Comparison of ENCODE assay signal across 9 cellular contexts in the genomic region with DNA sequence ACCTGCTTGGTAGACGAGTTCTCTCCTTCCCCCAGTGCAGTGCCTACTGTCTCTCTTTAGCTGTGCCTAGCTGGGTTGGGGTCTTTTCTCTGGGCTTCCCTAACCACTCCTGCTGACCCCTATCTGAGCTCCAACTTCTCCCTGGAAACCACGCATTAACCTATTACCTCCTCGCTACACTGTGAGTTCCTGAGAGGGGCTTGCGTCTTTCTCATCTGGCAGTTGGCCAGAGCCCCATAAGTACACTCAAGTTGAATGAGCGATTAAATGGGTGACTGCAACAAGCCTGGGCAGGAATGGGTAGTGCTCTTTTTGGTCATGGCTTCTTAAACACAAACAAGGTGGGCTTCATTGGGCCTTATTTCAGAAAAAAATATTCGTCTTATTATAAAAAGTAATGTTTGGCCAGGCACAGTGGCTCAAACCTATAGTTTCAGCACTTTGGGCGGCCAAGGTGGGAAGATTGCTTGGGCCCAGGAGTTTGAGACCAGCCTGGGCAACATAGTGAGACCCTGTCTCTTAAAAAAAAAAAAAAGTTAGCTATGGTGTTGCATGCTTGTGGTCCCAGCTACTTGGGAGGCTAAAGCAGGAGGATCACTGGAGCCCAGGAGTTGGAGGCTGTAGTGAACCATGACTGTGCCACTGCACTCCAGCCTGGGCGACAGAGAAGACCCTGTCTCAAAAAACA. TPM values are rescaled to one million over a fixed set of nuclear protein-coding genes. Genes with fewer than 3 reads are reported as not detected.
A peak's percentile ranks its signal among the peaks of the same experiment; 100 is the strongest.
DNase-seq lines count a peak whose midpoint lies in the region; ATAC-seq and TF ChIP-seq lines count a peak whose summit lies in the region.
"Had no signal": no experiment of that assay in that cellular context is flagged by ENCODE, and none has a peak within 500 bp of the region (broad histone marks: within the 10 kb centered on the region; RNA-seq: fewer than 3 reads in every experiment).

No MANE protein-coding gene starts in this region.

- ATAC-seq in CD4-positive, alpha-beta T cell (ENCODE audit: poor library complexity) = no peak
- no peak for ATAC-seq in T-helper 17 cell
- peak in 1 of 2 donors; percentile 3 for ATAC-seq in lower lobe of right lung
- ATAC-seq in HG03432 (IDR thresholded peaks at IDR 0.05; ENCODE audit: unreplicated experiment) = no peak

- no peak for TF ChIP-seq EP300 in ovary (IDR thresholded peaks at IDR 0.05)

- WGBS in ovary, 3 donors = 92 to 97% (median 93%) methylated on average over 8 of the region's 8 CpGs

- no peak for DNase-seq in CD4-positive, alpha-beta T cell
- DNase-seq in NAMALWA (ENCODE audit: low spot score) (peak; percentile 59), T-helper 17 cell (no peak), lower lobe of right lung (no peak), KBM-7 (no peak), ovary (no peak), ureter (ENCODE audit: low spot score) (no peak)
- DNase-seq: MG63 had no signal

- intact Hi-C loops in CD4-positive, alpha-beta T cell (cut with DNase I, micrococcal nuclease) = loop anchor here (2.0 kb wide), 2 partner anchors 40 to 46 kb away; no protein-coding TSS in a partner anchor
- intact Hi-C loops in lower lobe of right lung (cut with DNase I) = no loop called here
- intact Hi-C loops in ovary (cut with DNase I) = no loop called here

- H3K4me1 ChIP-seq in lower lobe of right lung = peaks cover 40% of the 10 kb centered on the region
- peaks cover 3% of the 10 kb centered on the region for H3K4me1 ChIP-seq in ovary (ENCODE audit: insufficient read depth)

- in situ Hi-C loops in KBM-7 (cut with MboI; ENCODE audit: low pct_unique_long_range_greater_than_20kb, low sequenced_read_pairs) = no loop called here

- no peak for TF ChIP-seq CTCF in CD4-positive, alpha-beta T cell (IDR thresholded peaks at IDR 0.05)
- TF ChIP-seq CTCF in lower lobe of right lung (IDR thresholded peaks at IDR 0.05) (no peak), ovary (IDR thresholded peaks at IDR 0.05) (no peak)

- H3K36me3 ChIP-seq in lower lobe of right lung = no peaks in the 10 kb centered on the region
- H3K36me3 ChIP-seq in ovary = no peaks in the 10 kb centered on the region
- H3K36me3 ChIP-seq: MG63 had no signal

- no peaks in the 10 kb centered on the region for H3K36me3 Mint-ChIP-seq in CD4-positive, alpha-beta T cell (ENCODE audit: low read depth)
- H3K36me3 Mint-ChIP-seq in T-helper 17 cell (ENCODE audit: low read depth) = no peaks in the 10 kb centered on the region

- TF ChIP-seq POLR2A in ovary (IDR thresholded peaks at IDR 0.05) = no peak

- CTCF ChIA-PET in CD4-positive, alpha-beta T cell (lab: Charles Lee) = interaction anchor here (0.7 to 1.6 kb wide), 6 partner anchors 12 to 194 kb away, joined by 3 to 4 read pairs (median 4); partner anchors contain the start of gene SYPL1

- H3K4me3 Mint-ChIP-seq in CD4-positive, alpha-beta T cell = no peak overlapping the region
- peak overlapping the region; percentile 12 for H3K4me3 Mint-ChIP-seq in T-helper 17 cell

- no peak overlapping the region for H3K4me3 ChIP-seq in lower lobe of right lung
- no peak overlapping the region for H3K4me3 ChIP-seq in ovary
- H3K4me3 ChIP-seq: MG63 had no signal

- no peaks in the 10 kb centered on the region for H3K27me3 ChIP-seq in CD4-positive, alpha-beta T cell (ENCODE audit: control insufficient read depth, insufficient read depth, low read length)
- H3K27me3 ChIP-seq in lower lobe of right lung (ENCODE audit: low read depth) (no peaks in the 10 kb centered on the region), ovary (no peaks in the 10 kb centered on the region)
- H3K27me3 ChIP-seq: MG63 had no signal

- no peaks in the 10 kb centered on the region for H3K9me3 ChIP-seq in CD4-positive, alpha-beta T cell (ENCODE audit: control insufficient read depth, low read length)
- no peaks in the 10 kb centered on the region for H3K9me3 ChIP-seq in T-helper 17 cell (ENCODE audit: control insufficient read depth, low read length, poor library complexity, severe bottlenecking)
- no peaks in the 10 kb centered on the region for H3K9me3 ChIP-seq in lower lobe of right lung
- no peaks in the 10 kb centered on the region for H3K9me3 ChIP-seq in ovary
- H3K9me3 ChIP-seq: MG63 had no signal

- POLR2A ChIA-PET in CD4-positive, alpha-beta T cell (lab: Charles Lee) = interaction anchor here (1.1 to 4.3 kb wide), 13 partner anchors 13 to 1098 kb away, joined by 3 to 149 read pairs (median 9); partner anchors contain the start of genes HBP1, NAMPT and SYPL1

- H3K27ac Mint-ChIP-seq in CD4-positive, alpha-beta T cell = peak overlapping the region; percentile 95
- H3K27ac Mint-ChIP-seq in T-helper 17 cell = peak overlapping the region; percentile 94

- H3K9me3 Mint-ChIP-seq in CD4-positive, alpha-beta T cell = no peaks in the 10 kb centered on the region

- H3K27ac ChIP-seq in CD4-positive, alpha-beta T cell (ENCODE audit: low read depth, low read length) = peak overlapping the region; percentile 79
- peak overlapping the region; percentile 80 for H3K27ac ChIP-seq in lower lobe of right lung
- H3K27ac ChIP-seq in ovary = no peak overlapping the region

- peaks cover 56% of the 10 kb centered on the region for H3K4me1 Mint-ChIP-seq in CD4-positive, alpha-beta T cell (ENCODE audit: low read depth)
- H3K4me1 Mint-ChIP-seq in T-helper 17 cell = peaks cover 43% of the 10 kb centered on the region

- no peaks in the 10 kb centered on the region for H3K27me3 Mint-ChIP-seq in CD4-positive, alpha-beta T cell
- H3K27me3 Mint-ChIP-seq in T-helper 17 cell = no peaks in the 10 kb centered on the region

RNA-seq across cellular contexts. Expression of gene SYPL1, which starts 41.4 kb away (rescaled TPM):
- total RNA-seq in CD4-positive, alpha-beta T cell = 10 to 100 TPM; 51.2 to 53.1 TPM
- 10 to 100 TPM; 30.3 to 38.8 TPM for total RNA-seq in T-helper 17 cell
- 79.6 TPM for total RNA-seq in lower lobe of right lung
- total RNA-seq in ovary = 100 to 1,000 TPM in 1 of 7 donors, 10 to 100 TPM in 6; 71.5 to 107 (median 83.5) TPM
- polyA plus RNA-seq in ovary = 100 to 1,000 TPM in 1 of 2 donors, 10 to 100 TPM in 1; 73.8 to 127 TPM
- total RNA-seq in ureter = 169 TPM

Comparison
In these comparisons a context has a peak if more than half of its experiments do, and no peak if none do; other contexts are left out.
1. H3K27ac ChIP-seq: peak in CD4-positive, alpha-beta T cell (single experiment) and lower lobe of right lung (single experiment); none in ovary (0 of 2).
2. intact Hi-C loops: an anchor here in CD4-positive, alpha-beta T cell (2.0 kb wide); none called in lower lobe of right lung and ovary.